ENCODE assay signal across 9 cellular contexts in the genomic region with DNA sequence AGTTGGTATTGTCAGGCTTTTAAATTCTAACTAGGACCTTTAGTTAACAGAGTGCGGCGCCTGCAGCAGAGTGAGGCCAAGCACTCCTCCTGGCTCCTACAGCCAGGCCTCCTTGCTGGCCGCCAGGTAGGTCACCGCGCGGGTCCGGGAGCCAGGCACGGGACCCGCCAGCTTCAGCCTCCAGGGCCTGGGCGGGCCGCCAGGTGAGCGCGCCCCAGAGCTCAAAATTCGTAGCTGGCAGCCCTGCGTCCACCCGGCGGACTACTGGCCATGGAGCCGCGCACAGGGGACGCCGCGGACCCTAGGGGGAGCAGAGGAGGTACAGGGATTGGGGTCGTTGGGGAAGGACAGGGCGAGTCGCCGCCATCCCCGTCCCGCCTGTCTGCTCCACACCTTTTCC. TPM values are rescaled to one million over a fixed set of nuclear protein-coding genes. Genes with fewer than 3 reads are reported as not detected.
A peak's percentile ranks its signal among the peaks of the same experiment; 100 is the strongest.
DNase-seq lines count a peak whose midpoint lies in the region; ATAC-seq, FAIRE-seq and TF ChIP-seq lines count a peak whose summit lies in the region.
"Had no signal": no experiment of that assay in that cellular context is flagged by ENCODE, and none has a peak within 500 bp of the region (broad histone marks: within the 10 kb centered on the region; RNA-seq: fewer than 3 reads in every experiment).

A gene (plus strand): TSS at position 139 of the 400 bp plus-strand sequence. CDS start 132 bp downstream, at position 271.

- H3K4me2 ChIP-seq in BLaER1: peak within 1 kb of the TSS; percentile 67

- no peaks in the 10 kb centered on the region for H3K36me3 ChIP-seq in BLaER1

- H3K27ac Mint-ChIP-seq in effector memory CD8-positive, alpha-beta T cell: peak within 1 kb of the TSS; percentile 85 to 97
- peak within 1 kb of the TSS; percentile 38 to 87 for H3K27ac Mint-ChIP-seq in natural killer cell treated with Interleukin-12 subunit alpha and Interleukin-12 subunit beta and Interleukin-15 and Interleukin-18, amount 100 ng/mL, for 72 hours

- DNase-seq in NB4 (ENCODE audit: low read depth) (no peak), medulla oblongata (ENCODE audit: extremely low spot score) (no peak), H54 (ENCODE audit: insufficient read length, low spot score) (no peak), nucleus accumbens (lab: John Stamatoyannopoulos, UW) (no peak), DMS114 treated with DMSO at 0.1 percent for 48 hours (lab: John Stamatoyannopoulos, UW; ENCODE audit: unreplicated experiment) (no peak)
- DNase-seq in effector memory CD8-positive, alpha-beta T cell: no peak
- DNase-seq in natural killer cell treated with Interleukin-12 subunit alpha and Interleukin-12 subunit beta and Interleukin-15 and Interleukin-18, amount 100 ng/mL, for 72 hours (ENCODE audit: low spot score): no peak

- peaks cover 31% of the 10 kb centered on the region for H3K4me1 ChIP-seq in BLaER1

- H3K27me3 ChIP-seq in BLaER1: peaks cover 29% of the 10 kb centered on the region

- FAIRE-seq in H54 (lab: Jason Lieb, UNC): no peak
- FAIRE-seq: TTC549 had no signal

- H3K27ac ChIP-seq in BLaER1: peak within 1 kb of the TSS; percentile 78

- H3K4me3 ChIP-seq in BLaER1: peak within 1 kb of the TSS; percentile 63
- H3K4me3 ChIP-seq in NB4 (ENCODE audit: low read depth, low read length): peak within 1 kb of the TSS; percentile 50

- H3K36me3 Mint-ChIP-seq in effector memory CD8-positive, alpha-beta T cell (ENCODE audit: insufficient read depth): peaks cover 21% of the 10 kb centered on the region
- no peaks in the 10 kb centered on the region for H3K36me3 Mint-ChIP-seq in natural killer cell treated with Interleukin-12 subunit alpha and Interleukin-12 subunit beta and Interleukin-15 and Interleukin-18, amount 100 ng/mL, for 72 hours

- ATAC-seq in effector memory CD8-positive, alpha-beta T cell (replicated peaks): no peak
- no peak for ATAC-seq in natural killer cell treated with Interleukin-12 subunit alpha and Interleukin-12 subunit beta and Interleukin-15 and Interleukin-18, amount 100 ng/mL, for 72 hours

- peaks cover 14% of the 10 kb centered on the region for H3K9me3 ChIP-seq in BLaER1

- no peak for TF ChIP-seq CTCF in NB4 (IDR thresholded peaks at IDR 0.05; ENCODE audit: low read depth, low read length)

- no peaks in the 10 kb centered on the region for H3K27me3 Mint-ChIP-seq in effector memory CD8-positive, alpha-beta T cell
- H3K27me3 Mint-ChIP-seq in natural killer cell treated with Interleukin-12 subunit alpha and Interleukin-12 subunit beta and Interleukin-15 and Interleukin-18, amount 100 ng/mL, for 72 hours: no peaks in the 10 kb centered on the region

- TF ChIP-seq POLR2A in NB4 (IDR thresholded peaks at IDR 0.05; ENCODE audit: extremely low read depth, insufficient read length) (no peak), H54 (IDR thresholded peaks at IDR 0.05; ENCODE audit: low read depth, low read length) (no peak)

- H4K20me1 ChIP-seq in BLaER1: no peaks in the 10 kb centered on the region

- H3K9ac ChIP-seq in BLaER1: peak within 1 kb of the TSS; percentile 72

- peak within 1 kb of the TSS; percentile 71 to 85 for H3K4me3 Mint-ChIP-seq in effector memory CD8-positive, alpha-beta T cell
- H3K4me3 Mint-ChIP-seq in natural killer cell treated with Interleukin-12 subunit alpha and Interleukin-12 subunit beta and Interleukin-15 and Interleukin-18, amount 100 ng/mL, for 72 hours: peak within 1 kb of the TSS; percentile 85

- H3K9me3 Mint-ChIP-seq in effector memory CD8-positive, alpha-beta T cell: no peaks in the 10 kb centered on the region
- H3K9me3 Mint-ChIP-seq in natural killer cell treated with Interleukin-12 subunit alpha and Interleukin-12 subunit beta and Interleukin-15 and Interleukin-18, amount 100 ng/mL, for 72 hours: no peaks in the 10 kb centered on the region

- peaks cover 14 to 22% of the 10 kb centered on the region in 2 donors for H3K4me1 Mint-ChIP-seq in effector memory CD8-positive, alpha-beta T cell (ENCODE audit: low read depth in 2 of 2)
- peaks cover 24 to 27% of the 10 kb centered on the region in 2 donors for H3K4me1 Mint-ChIP-seq in natural killer cell treated with Interleukin-12 subunit alpha and Interleukin-12 subunit beta and Interleukin-15 and Interleukin-18, amount 100 ng/mL, for 72 hours (ENCODE audit: low read depth in 2 of 2)

RNA-seq across cellular contexts. Expression of the gene that starts here (rescaled TPM):
- total RNA-seq in natural killer cell treated with Interleukin-12 subunit alpha and Interleukin-12 subunit beta and Interleukin-15 and Interleukin-18, amount 100 ng/mL, for 72 hours: 1 to 10 TPM; 1.2 to 1.3 TPM
